1 cellular context compared by ENCODE assay signal in the genomic region with DNA sequence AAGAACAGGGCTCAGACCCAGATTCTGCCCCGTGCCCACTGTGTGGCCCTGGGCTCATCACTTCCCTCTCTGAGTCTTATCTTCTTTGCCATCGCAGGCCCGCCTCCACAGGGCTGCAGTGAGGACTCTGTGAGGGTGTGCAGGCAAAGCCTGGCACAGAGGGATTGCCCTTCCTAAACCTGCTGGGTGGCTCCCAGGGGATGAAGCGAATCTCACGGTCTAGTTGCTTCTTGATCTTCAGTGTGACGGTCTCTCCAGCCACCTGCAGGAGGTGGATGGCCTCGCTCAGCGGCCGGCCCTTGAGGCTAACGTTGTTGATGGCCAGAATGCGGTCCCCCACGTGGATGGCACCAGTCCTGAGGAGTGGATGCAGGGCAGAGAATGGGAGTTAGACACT.
TF ChIP-seq lines count a peak whose summit lies in the region.

No MANE protein-coding gene starts in this region.

TF ChIP-seq in K562, 482 proteins besides CTCF, POLR2A, EP300 and RAD21 (continues in another document):
- TF ChIP-seq STAT5A (IDR thresholded peaks at IDR 0.05; ENCODE audit: borderline replicate concordance, low read length) (no peak), MYC (IDR thresholded peaks at IDR 0.05; ENCODE audit: low read depth, low read length) (0 out of 2 replicates have a peak, but pooled peaks have one; percentile 14), MYC (CRISPR knock-in tag; IDR thresholded peaks at IDR 0.05; ENCODE audit: borderline replicate concordance, low read depth) (no peak), JUN (IDR thresholded peaks at IDR 0.05; ENCODE audit: borderline replicate concordance, low read depth, low read length) (peak; percentile 13; the same call in 1 of the 2 replicates), JUN (CRISPR knock-in tag; IDR thresholded peaks at IDR 0.05; ENCODE audit: borderline replicate concordance) (no peak), E2F5 (CRISPR knock-in tag; IDR thresholded peaks at IDR 0.05) (no peak), ZBED1 (IDR thresholded peaks at IDR 0.05) (no peak), KAT7 (CRISPR knock-in tag; IDR thresholded peaks at IDR 0.05; ENCODE audit: borderline replicate concordance) (no peak), ZZZ3 (IDR thresholded peaks at IDR 0.05) (no peak), CTCFL (IDR thresholded peaks at IDR 0.05; ENCODE audit: borderline replicate concordance, insufficient read depth, low read depth, low read length, poor library complexity, severe bottlenecking) (peak; percentile 3), ZNF77 (CRISPR knock-in tag; IDR thresholded peaks at IDR 0.05) (no peak), ZNF143 (CRISPR knock-in tag; IDR thresholded peaks at IDR 0.05) (no peak), RFX1 (IDR thresholded peaks at IDR 0.05) (no peak), SPI1 (IDR thresholded peaks at IDR 0.05; ENCODE audit: borderline replicate concordance, low read depth, low read length) (0 out of 2 replicates have a peak, but pooled peaks have one; percentile 10), STAG1 (CRISPR knock-in tag; IDR thresholded peaks at IDR 0.05; ENCODE audit: borderline replicate concordance) (peak; percentile 62), FOXK1 (CRISPR knock-in tag; IDR thresholded peaks at IDR 0.05; ENCODE audit: borderline replicate concordance) (peak; percentile 71; the same call in 1 of the 2 replicates), ZNF586 (CRISPR knock-in tag; conservative IDR thresholded peaks at IDR 0.05) (no peak), ATF4 (CRISPR knock-in tag; IDR thresholded peaks at IDR 0.05) (no peak), ZKSCAN1 (IDR thresholded peaks at IDR 0.05; ENCODE audit: low read depth, low read length) (no peak), ZBTB33 (CRISPR knock-in tag; IDR thresholded peaks at IDR 0.05) (peak; percentile 72), CHD7 (IDR thresholded peaks at IDR 0.05; ENCODE audit: low read depth, low read length) (no peak), USF1 (CRISPR knock-in tag; IDR thresholded peaks at IDR 0.05) (peak; percentile 48; the same call in 1 of the 2 replicates)
- TF ChIP-seq, protein P1, sequence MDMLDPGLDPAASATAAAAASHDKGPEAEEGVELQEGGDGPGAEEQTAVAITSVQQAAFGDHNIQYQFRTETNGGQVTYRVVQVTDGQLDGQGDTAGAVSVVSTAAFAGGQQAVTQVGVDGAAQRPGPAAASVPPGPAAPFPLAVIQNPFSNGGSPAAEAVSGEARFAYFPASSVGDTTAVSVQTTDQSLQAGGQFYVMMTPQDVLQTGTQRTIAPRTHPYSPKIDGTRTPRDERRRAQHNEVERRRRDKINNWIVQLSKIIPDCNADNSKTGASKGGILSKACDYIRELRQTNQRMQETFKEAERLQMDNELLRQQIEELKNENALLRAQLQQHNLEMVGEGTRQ (CRISPR knock-in tag; IDR thresholded peaks at IDR 0.05): peak; percentile 11; the same call in 1 of the 2 replicates
- TF ChIP-seq, protein P2, sequence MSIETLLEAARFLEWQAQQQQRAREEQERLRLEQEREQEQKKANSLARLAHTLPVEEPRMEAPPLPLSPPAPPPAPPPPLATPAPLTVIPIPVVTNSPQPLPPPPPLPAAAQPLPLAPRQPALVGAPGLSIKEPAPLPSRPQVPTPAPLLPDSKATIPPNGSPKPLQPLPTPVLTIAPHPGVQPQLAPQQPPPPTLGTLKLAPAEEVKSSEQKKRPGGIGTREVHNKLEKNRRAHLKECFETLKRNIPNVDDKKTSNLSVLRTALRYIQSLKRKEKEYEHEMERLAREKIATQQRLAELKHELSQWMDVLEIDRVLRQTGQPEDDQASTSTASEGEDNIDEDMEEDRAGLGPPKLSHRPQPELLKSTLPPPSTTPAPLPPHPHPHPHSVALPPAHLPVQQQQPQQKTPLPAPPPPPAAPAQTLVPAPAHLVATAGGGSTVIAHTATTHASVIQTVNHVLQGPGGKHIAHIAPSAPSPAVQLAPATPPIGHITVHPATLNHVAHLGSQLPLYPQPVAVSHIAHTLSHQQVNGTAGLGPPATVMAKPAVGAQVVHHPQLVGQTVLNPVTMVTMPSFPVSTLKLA (conservative IDR thresholded peaks at IDR 0.05): peak; percentile 26 to 49; a peak in 1 of 4 replicates
- TF ChIP-seq, protein P3, sequence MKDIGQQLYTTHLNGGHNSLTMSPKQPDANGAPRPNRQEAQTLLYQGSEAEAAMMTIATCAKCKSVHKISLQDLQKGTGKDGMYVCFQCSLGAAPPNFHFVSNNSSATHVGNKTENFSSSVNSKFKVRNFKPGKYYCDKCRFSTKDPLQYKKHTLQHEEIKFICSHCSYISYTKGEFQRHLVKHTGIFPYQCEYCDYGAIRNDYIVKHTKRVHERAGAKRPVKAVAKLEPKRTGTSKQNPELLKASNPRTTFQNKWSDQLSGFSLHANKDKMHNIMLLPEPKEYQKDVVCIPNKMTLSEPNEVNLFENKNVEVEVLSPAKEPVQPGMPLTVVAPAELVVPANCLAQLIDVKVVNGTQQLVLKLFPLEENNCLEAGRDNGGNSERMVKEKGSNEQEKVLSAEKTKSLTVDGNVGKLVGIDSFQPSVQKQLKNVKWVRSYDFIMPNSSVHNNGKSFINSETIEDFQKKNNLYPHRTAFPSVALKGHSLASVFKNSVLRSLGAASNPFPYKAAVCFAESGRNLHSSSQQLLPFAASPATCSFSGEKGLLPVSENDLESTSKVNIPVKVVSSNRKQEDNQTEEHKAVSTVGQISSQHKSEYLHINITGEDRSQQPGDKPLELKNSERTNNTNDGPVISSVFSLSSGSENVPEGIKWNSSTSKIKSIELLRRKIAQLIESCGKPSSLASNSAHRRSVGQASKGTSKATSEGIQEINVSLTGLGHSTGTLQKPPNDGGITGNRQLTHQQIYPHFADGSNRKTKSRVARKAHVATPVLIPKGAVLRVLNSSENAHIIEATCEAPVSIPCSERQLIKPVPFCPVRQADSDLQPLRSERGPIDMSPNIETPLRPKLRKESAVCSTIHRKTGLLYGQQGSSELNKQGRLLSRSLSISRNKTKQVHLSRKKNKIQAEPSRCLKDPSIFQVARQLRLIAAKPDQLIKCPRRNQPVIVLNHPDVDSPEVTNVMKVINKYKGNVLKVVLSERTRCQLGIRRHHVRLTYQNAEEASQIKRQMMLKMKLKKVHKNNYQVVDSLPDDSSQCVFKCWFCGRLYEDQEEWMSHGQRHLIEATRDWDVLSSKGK (CRISPR knock-in tag; IDR thresholded peaks at IDR 0.05): no peak
